Comparison of ENCODE assay signal across 8 cellular contexts in the genomic region with DNA sequence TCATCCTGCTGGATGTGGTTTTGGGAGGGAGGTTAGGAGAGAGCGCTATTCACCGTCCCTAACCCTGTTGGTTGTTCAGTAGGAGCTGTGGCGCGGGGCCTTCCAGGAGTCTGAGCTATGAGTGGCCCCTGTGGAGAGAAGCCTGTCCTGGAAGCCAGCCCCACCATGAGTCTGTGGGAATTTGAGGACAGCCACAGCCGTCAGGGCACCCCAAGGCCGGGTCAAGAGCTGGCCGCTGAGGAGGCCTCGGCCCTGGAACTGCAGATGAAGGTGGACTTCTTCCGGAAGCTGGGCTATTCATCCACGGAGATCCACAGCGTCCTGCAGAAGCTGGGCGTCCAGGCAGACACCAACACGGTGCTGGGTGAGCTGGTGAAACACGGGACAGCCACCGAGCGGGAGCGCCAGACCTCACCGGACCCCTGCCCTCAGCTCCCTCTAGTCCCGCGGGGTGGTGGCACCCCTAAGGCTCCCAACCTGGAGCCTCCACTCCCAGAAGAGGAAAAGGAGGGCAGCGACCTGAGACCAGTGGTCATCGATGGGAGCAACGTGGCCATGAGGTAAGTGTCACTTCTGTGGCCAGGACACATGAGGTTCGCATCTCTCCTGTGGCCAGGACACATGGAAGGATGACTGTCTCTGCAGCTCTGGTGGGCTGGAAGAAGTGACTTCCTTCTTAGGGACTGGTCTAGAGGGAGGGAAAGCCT. TPM values are rescaled to one million over a fixed set of nuclear protein-coding genes. Genes with fewer than 3 reads are reported as not detected.
DNase-seq lines count a peak whose midpoint lies in the region; ATAC-seq and TF ChIP-seq lines count a peak whose summit lies in the region.

No MANE protein-coding gene starts in this region.

- H3K4me1 ChIP-seq in lower lobe of right lung (peaks cover 89% of the 10 kb centered on the region), vagina (peaks cover 90% of the 10 kb centered on the region)

- DNase-seq in stimulated activated CD4-positive, alpha-beta T cell treated with anti-CD3 and anti-CD28 coated beads, Interleukin-1b, Interleukin-23, amount 100 ng/mL, for 48 hours, result peak; percentile 20
- DNase-seq in stimulated activated CD4-positive, alpha-beta T cell treated with anti-CD3 and anti-CD28 coated beads, Interleukin-4, amount 100 ng/mL, for 4 hours, result no peak
- DNase-seq in astrocyte of the cerebellum (ENCODE audit: low read depth), result no peak
- no peak for DNase-seq in lower lobe of right lung
- peak in 1 of 2 donors; percentile 88 for DNase-seq in vagina (ENCODE audit: extremely low spot score in 2 of 2)
- DNase-seq in NCI-H446 (lab: John Stamatoyannopoulos, UW), result no peak
- no peak for DNase-seq in sciatic nerve (ENCODE audit: low spot score)
- DNase-seq in iPS-NIHi11 (ENCODE audit: low spot score), result no peak

- H3K4me3 ChIP-seq in astrocyte of the cerebellum (ENCODE audit: low read depth, low read length), result peak overlapping the region; percentile 54
- H3K4me3 ChIP-seq in lower lobe of right lung, result peak overlapping the region; percentile 83
- H3K4me3 ChIP-seq in vagina, result peak overlapping the region; percentile 84 to 87

- no peak for TF ChIP-seq CTCF in astrocyte of the cerebellum (IDR thresholded peaks at IDR 0.05; ENCODE audit: low read depth, low read length, missing control alignments)
- TF ChIP-seq CTCF in lower lobe of right lung (IDR thresholded peaks at IDR 0.05), result no peak
- no peak for TF ChIP-seq CTCF in vagina (IDR thresholded peaks at IDR 0.05)

- H3K9me3 ChIP-seq in lower lobe of right lung (no peaks in the 10 kb centered on the region), vagina (no peaks in the 10 kb centered on the region)

- no peak for ATAC-seq in lower lobe of right lung
- ATAC-seq in sciatic nerve, result no peak

- H3K27ac ChIP-seq in lower lobe of right lung (peak overlapping the region; percentile 96), vagina (peak overlapping the region; percentile 98)

- no peak for TF ChIP-seq POLR2A in vagina (IDR thresholded peaks at IDR 0.05)

- in situ Hi-C loops in astrocyte of the cerebellum (cut with HindIII; ENCODE audit: low sequenced_read_pairs), result no loop called here

- intact Hi-C loops in lower lobe of right lung (cut with DNase I) (no loop called here), vagina (cut with DNase I) (no loop called here), sciatic nerve (cut with DNase I) (no loop called here)

- H3K27me3 ChIP-seq in lower lobe of right lung (ENCODE audit: low read depth), result no peaks in the 10 kb centered on the region
- no peaks in the 10 kb centered on the region for H3K27me3 ChIP-seq in vagina

- H3K36me3 ChIP-seq in lower lobe of right lung, result peaks cover 28% of the 10 kb centered on the region
- peaks cover 0 to 6% of the 10 kb centered on the region in 2 donors for H3K36me3 ChIP-seq in vagina

RNA-seq across cellular contexts. Expression of a gene that starts 1.2 kb away (rescaled TPM):
- total RNA-seq in lower lobe of right lung (12.8 TPM), vagina (51.6 TPM), sciatic nerve (5.8 TPM)

RNA-seq across cellular contexts. Expression of a gene that starts 39.0 kb away (rescaled TPM):
- total RNA-seq in lower lobe of right lung (59.5 TPM), vagina (54.5 TPM), sciatic nerve (52.7 TPM)
